ENCODE assay signal across 8 cellular contexts in the genomic region with DNA sequence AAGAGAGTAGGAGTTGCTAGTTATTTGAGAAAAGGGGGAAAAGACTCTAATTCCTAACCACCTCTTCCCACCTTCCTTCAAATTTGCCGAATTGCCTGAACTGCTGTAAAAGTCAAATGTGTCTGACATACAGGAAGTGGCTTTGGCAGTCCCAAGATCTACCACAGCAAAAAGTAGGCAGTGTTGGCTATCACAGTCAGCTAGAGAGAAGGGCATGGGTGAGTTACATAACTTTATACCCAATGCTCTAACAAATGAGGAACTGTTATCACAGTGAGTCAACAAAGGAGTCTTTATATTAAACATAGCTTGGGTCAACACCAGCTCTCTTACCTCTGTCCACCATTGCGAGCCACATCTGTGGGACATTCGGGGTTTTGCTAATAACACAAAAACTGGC. TPM values are rescaled to one million over a fixed set of nuclear protein-coding genes. Genes with fewer than 3 reads are reported as not detected.
A peak's percentile ranks its signal among the peaks of the same experiment; 100 is the strongest.
DNase-seq lines count a peak whose midpoint lies in the region; ATAC-seq and TF ChIP-seq lines count a peak whose summit lies in the region.

No MANE protein-coding gene starts in this region.

- peak overlapping the region; percentile 40 to 95 (median 90) for H3K27ac ChIP-seq in body of pancreas
- no peak overlapping the region for H3K27ac ChIP-seq in tibial artery

- peaks cover 8% of the 10 kb centered on the region for H3K27me3 Mint-ChIP-seq in HFFc6 (ENCODE audit: insufficient read depth)

- TF ChIP-seq POLR2A in body of pancreas (IDR thresholded peaks at IDR 0.05), result peak in 1 of 3 donors; percentile 36

- H3K27me3 ChIP-seq in body of pancreas (no peaks in the 10 kb centered on the region), tibial artery (no peaks in the 10 kb centered on the region)

- ATAC-seq in HG02763 (IDR thresholded peaks at IDR 0.05; ENCODE audit: unreplicated experiment), result peak; percentile 37
- peak; percentile 61 for ATAC-seq in body of pancreas

- no peak overlapping the region for H3K27ac Mint-ChIP-seq in HFFc6

- intact Hi-C loops in body of pancreas (cut with DNase I), result no loop called here
- intact Hi-C loops in tibial artery (cut with DNase I; ENCODE audit: low total_unique reads), result no loop called here

- no peak overlapping the region for H3K4me3 Mint-ChIP-seq in HFFc6

- 2 to 15% methylated on average over 3 of the region's 3 CpGs for WGBS in body of pancreas, 2 donors

- H3K9me3 Mint-ChIP-seq in HFFc6, result no peaks in the 10 kb centered on the region

- DNase-seq in NCI-H510A treated with DMSO at 0.1 percent for 48 hours (lab: John Stamatoyannopoulos, UW), result peak; percentile 48
- no peak for DNase-seq in NCI-H510A (lab: John Stamatoyannopoulos, UW)
- DNase-seq in NCI-H226, result peak; percentile 41
- peak; percentile 25 to 61 (median 42) for DNase-seq in body of pancreas
- peak; percentile 81 for DNase-seq in pons (ENCODE audit: low spot score)
- no peak for DNase-seq in HFFc6
- no peak for DNase-seq in tibial artery

- peak; percentile 7 to 61 (median 51) for TF ChIP-seq CTCF in body of pancreas (IDR thresholded peaks at IDR 0.05)
- TF ChIP-seq CTCF in HFFc6 (IDR thresholded peaks at IDR 0.05), result no peak
- no peak for TF ChIP-seq CTCF in tibial artery (IDR thresholded peaks at IDR 0.05)

- peaks cover 5% of the 10 kb centered on the region; the same call in 1 of the 2 replicates for H3K4me1 Mint-ChIP-seq in HFFc6 (ENCODE audit: low read depth)

- H3K36me3 Mint-ChIP-seq in HFFc6 (ENCODE audit: low read depth), result no peaks in the 10 kb centered on the region

- no peak overlapping the region for H3K4me3 ChIP-seq in body of pancreas
- no peak overlapping the region for H3K4me3 ChIP-seq in tibial artery

- no peaks in the 10 kb centered on the region for H3K9me3 ChIP-seq in body of pancreas
- no peaks in the 10 kb centered on the region for H3K9me3 ChIP-seq in tibial artery

- H3K36me3 ChIP-seq in body of pancreas (replicated peaks in 1 of 2; ENCODE audit: insufficient read depth in 1 of 2, low read depth in 2 of 2) (no peaks in the 10 kb centered on the region), tibial artery (no peaks in the 10 kb centered on the region)

- peaks cover 17% of the 10 kb centered on the region for H3K4me1 ChIP-seq in body of pancreas
- H3K4me1 ChIP-seq in tibial artery, result no peaks in the 10 kb centered on the region

RNA-seq across cellular contexts. Expression of a gene that starts 2.4 kb away (rescaled TPM):
- total RNA-seq in body of pancreas, result 10 to 100 TPM in 1 of 2 donors, 1 to 10 TPM in 1; 6.3 to 14.8 TPM
- under 1 TPM; 0.17 to 0.66 (median 0.38) TPM for total RNA-seq in HFFc6 (2021; fragmentation: NEBNext Ultra II Directional; extraction: Animal tissue kit (Norgen Biotek cat#: 25700))

Comparison
In these comparisons a context has a peak if more than half of its experiments do, and no peak if none do; other contexts are left out.
1. DNase-seq: peak in NCI-H510A treated with DMSO at 0.1 percent for 48 hours (single experiment), NCI-H226 (single experiment), body of pancreas (4 of 4) and pons (single experiment); none in NCI-H510A (single experiment), HFFc6 (single experiment) and tibial artery (0 of 2).
2. H3K27ac ChIP-seq: peak in body of pancreas (4 of 4); none in tibial artery (0 of 2).
3. CTCF ChIP-seq: peak in body of pancreas (7 of 7); none in HFFc6 (single experiment) and tibial artery (0 of 2).
4. RNA of a gene that starts 2.4 kb away (total RNA-seq): 6.3 to 14.8 TPM in body of pancreas; 0.17 to 0.66 TPM in HFFc6; every median in the first group is over 4 times any median in the second.